ENCODE assay signal across 1 cellular context in the genomic region with DNA sequence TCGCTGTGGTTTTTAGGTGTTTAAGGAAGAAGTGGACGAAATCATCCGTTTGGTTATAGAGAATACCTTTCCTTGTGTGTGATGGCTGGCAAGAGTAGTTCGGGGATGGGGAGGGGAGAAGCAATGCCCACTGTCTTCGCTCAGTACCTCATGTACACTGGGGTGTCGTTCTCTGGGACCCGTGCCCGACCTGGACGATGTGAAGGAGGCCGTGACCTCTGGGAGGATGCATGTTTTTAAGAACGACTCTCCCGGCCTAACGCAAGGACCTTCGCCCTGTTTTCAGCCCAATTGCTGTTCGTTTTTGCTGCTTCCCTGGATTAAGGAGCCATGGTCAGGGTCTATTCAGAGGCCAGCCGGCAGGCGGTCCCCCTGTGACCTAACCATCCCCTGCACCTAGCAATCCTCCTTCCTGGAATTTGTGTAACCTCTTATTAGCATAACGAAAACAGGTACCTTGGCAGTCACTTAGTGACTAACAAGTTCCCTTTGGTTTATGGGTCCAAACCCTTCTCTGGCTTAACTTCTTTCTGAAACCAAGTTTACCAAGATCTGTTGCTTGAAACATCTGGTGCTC.
TF ChIP-seq lines count a peak whose summit lies in the region.

No MANE protein-coding gene starts in this region.

TF ChIP-seq in H1, 55 proteins besides CTCF, POLR2A, EP300 and RAD21:
- TF ChIP-seq HDAC2 (IDR thresholded peaks at IDR 0.05; ENCODE audit: borderline replicate concordance in 1 of 2, low read depth in 2 of 2, low read length in 2 of 2) (0 out of 4 replicates have a peak, but pooled peaks of 1 of the 2 experiments have one; percentile 26), NANOG (IDR thresholded peaks at IDR 0.05; ENCODE audit: insufficient read depth, low read depth, low read length, poor library complexity, severe bottlenecking) (no peak), CREB1 (IDR thresholded peaks at IDR 0.05) (no peak), MAFK (IDR thresholded peaks at IDR 0.05; ENCODE audit: low read depth, low read length) (no peak), TAF1 (IDR thresholded peaks at IDR 0.05; ENCODE audit: low read depth, low read length) (no peak), POLR2AphosphoS5 (IDR thresholded peaks at IDR 0.05; ENCODE audit: low read depth, low read length) (peak; percentile 76; the same call in 1 of the 2 replicates), TEAD4 (IDR thresholded peaks at IDR 0.05; ENCODE audit: low read depth, low read length) (peak; percentile 73; the same call in 1 of the 2 replicates), SIX5 (IDR thresholded peaks at IDR 0.05; ENCODE audit: low read depth, low read length) (no peak), YY1 (IDR thresholded peaks at IDR 0.05; ENCODE audit: low read depth, low read length) (no peak), HDAC6 (IDR thresholded peaks at IDR 0.05; ENCODE audit: low read depth, low read length) (no peak), RBBP5 (IDR thresholded peaks at IDR 0.05; ENCODE audit: borderline replicate concordance, low read depth, low read length) (no peak), FOSL1 (IDR thresholded peaks at IDR 0.05; ENCODE audit: insufficient read depth, low read depth, low read length) (no peak), SP2 (IDR thresholded peaks at IDR 0.05; ENCODE audit: low read length) (no peak), KDM5A (IDR thresholded peaks at IDR 0.05; ENCODE audit: low read length) (no peak), SP1 (IDR thresholded peaks at IDR 0.05; ENCODE audit: low read depth, low read length) (no peak), TBP (IDR thresholded peaks at IDR 0.05; ENCODE audit: low read depth, low read length) (no peak), PHF8 (conservative IDR thresholded peaks at IDR 0.05; ENCODE audit: low read depth, low read length) (no peak), SP4 (IDR thresholded peaks at IDR 0.05; ENCODE audit: low read length) (no peak), CHD2 (IDR thresholded peaks at IDR 0.05; ENCODE audit: low read length) (no peak), RXRA (IDR thresholded peaks at IDR 0.05; ENCODE audit: insufficient read depth, low read depth, low read length) (no peak), BRCA1 (IDR thresholded peaks at IDR 0.05; ENCODE audit: low read depth, low read length) (no peak), CTBP2 (IDR thresholded peaks at IDR 0.05; ENCODE audit: borderline replicate concordance, insufficient read depth, insufficient read length, low read length) (no peak), CHD1 (IDR thresholded peaks at IDR 0.05; ENCODE audit: low read depth, low read length) (peak; percentile 76; the same call in 1 of the 2 replicates), SRF (IDR thresholded peaks at IDR 0.05; ENCODE audit: low read depth, low read length) (no peak), POU5F1 (IDR thresholded peaks at IDR 0.05; ENCODE audit: low read depth, low read length) (no peak), TAF7 (optimal IDR thresholded peaks at IDR 0.05; ENCODE audit: borderline replicate concordance, low read depth, low read length) (no peak), JUN (IDR thresholded peaks at IDR 0.05; ENCODE audit: low read depth, low read length) (no peak), TCF12 (IDR thresholded peaks at IDR 0.05; ENCODE audit: low read depth, low read length) (no peak), BACH1 (IDR thresholded peaks at IDR 0.05; ENCODE audit: low read length) (no peak), ZNF274 (IDR thresholded peaks at IDR 0.05; ENCODE audit: borderline replicate concordance, extremely low read depth, low read length) (no peak)
- TF ChIP-seq, protein P1, sequence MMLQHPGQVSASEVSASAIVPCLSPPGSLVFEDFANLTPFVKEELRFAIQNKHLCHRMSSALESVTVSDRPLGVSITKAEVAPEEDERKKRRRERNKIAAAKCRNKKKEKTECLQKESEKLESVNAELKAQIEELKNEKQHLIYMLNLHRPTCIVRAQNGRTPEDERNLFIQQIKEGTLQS (IDR thresholded peaks at IDR 0.05; ENCODE audit: insufficient read depth, low read depth, low read length), result no peak
- TF ChIP-seq, protein P2, sequence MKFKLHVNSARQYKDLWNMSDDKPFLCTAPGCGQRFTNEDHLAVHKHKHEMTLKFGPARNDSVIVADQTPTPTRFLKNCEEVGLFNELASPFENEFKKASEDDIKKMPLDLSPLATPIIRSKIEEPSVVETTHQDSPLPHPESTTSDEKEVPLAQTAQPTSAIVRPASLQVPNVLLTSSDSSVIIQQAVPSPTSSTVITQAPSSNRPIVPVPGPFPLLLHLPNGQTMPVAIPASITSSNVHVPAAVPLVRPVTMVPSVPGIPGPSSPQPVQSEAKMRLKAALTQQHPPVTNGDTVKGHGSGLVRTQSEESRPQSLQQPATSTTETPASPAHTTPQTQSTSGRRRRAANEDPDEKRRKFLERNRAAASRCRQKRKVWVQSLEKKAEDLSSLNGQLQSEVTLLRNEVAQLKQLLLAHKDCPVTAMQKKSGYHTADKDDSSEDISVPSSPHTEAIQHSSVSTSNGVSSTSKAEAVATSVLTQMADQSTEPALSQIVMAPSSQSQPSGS (IDR thresholded peaks at IDR 0.05; ENCODE audit: low read length), result no peak; the same call in 1 of the 2 replicates
